ENCODE assay signal across 2 cellular contexts in genomic region chr22:37403267-37403960, GRCh38.
TF ChIP-seq lines count a peak whose summit lies in the region.

No MANE protein-coding gene starts in this region.

TF ChIP-seq in SK-N-SH, 30 proteins besides CTCF, POLR2A, EP300 and RAD21 (continued from another document):
- no peak for TF ChIP-seq MAX (IDR thresholded peaks at IDR 0.05; ENCODE audit: low read depth)
- TF ChIP-seq TCF12 (IDR thresholded peaks at IDR 0.05), result no peak
- no peak for TF ChIP-seq USF1 (IDR thresholded peaks at IDR 0.05; ENCODE audit: borderline replicate concordance, low read depth)
- no peak for TF ChIP-seq PBX3 (IDR thresholded peaks at IDR 0.05)
- no peak for TF ChIP-seq POLR2AphosphoS5 (IDR thresholded peaks at IDR 0.05; ENCODE audit: low read depth, low read length)
- TF ChIP-seq REST (IDR thresholded peaks at IDR 0.05; ENCODE audit: low read depth, low read length), result no peak
- no peak for TF ChIP-seq NFIC (IDR thresholded peaks at IDR 0.05; ENCODE audit: borderline replicate concordance)
- no peak for TF ChIP-seq GATA2 (CRISPR knock-in tag; IDR thresholded peaks at IDR 0.05)
- no peak for TF ChIP-seq JUND (IDR thresholded peaks at IDR 0.05)
- TF ChIP-seq EZH2phosphoT487 (IDR thresholded peaks at IDR 0.05; ENCODE audit: borderline replicate concordance, low read depth), result no peak
- no peak for TF ChIP-seq SIN3A (IDR thresholded peaks at IDR 0.05; ENCODE audit: borderline replicate concordance, low read depth, low read length)
- no peak for TF ChIP-seq IRF3 (IDR thresholded peaks at IDR 0.05; ENCODE audit: low read depth, low read length)

TF ChIP-seq in SK-N-SH treated with all-trans-retinoic acid at 6 μM for 48 hours, 23 proteins besides CTCF, POLR2A, EP300 and RAD21 (continued from another document):
- TF ChIP-seq TSHZ2 (CRISPR knock-in tag; IDR thresholded peaks at IDR 0.05) (no peak), CREB5 (CRISPR knock-in tag; IDR thresholded peaks at IDR 0.05; ENCODE audit: low read depth) (no peak), ZNF8 (CRISPR knock-in tag; IDR thresholded peaks at IDR 0.05) (no peak), POU6F1 (CRISPR knock-in tag; IDR thresholded peaks at IDR 0.05; ENCODE audit: borderline replicate concordance, low read depth) (no peak), CSRNP3 (CRISPR knock-in tag; IDR thresholded peaks at IDR 0.05) (no peak), TOX (CRISPR knock-in tag; IDR thresholded peaks at IDR 0.05; ENCODE audit: borderline replicate concordance) (no peak), PPARA (CRISPR knock-in tag; IDR thresholded peaks at IDR 0.05; ENCODE audit: borderline replicate concordance) (no peak), BACH2 (CRISPR knock-in tag; IDR thresholded peaks at IDR 0.05; ENCODE audit: borderline replicate concordance) (no peak), ZC3H10 (CRISPR knock-in tag; IDR thresholded peaks at IDR 0.05) (no peak), CSDC2 (CRISPR knock-in tag; IDR thresholded peaks at IDR 0.05) (no peak)
